1 cellular context compared by ENCODE assay signal in genomic region chr3:106004841-106005240, GRCh38.
TF ChIP-seq lines count a peak whose summit lies in the region.

No MANE protein-coding gene starts in this region.

TF ChIP-seq in K562, 482 proteins besides CTCF, POLR2A, EP300 and RAD21 (continued from another document):
- TF ChIP-seq, protein P1, sequence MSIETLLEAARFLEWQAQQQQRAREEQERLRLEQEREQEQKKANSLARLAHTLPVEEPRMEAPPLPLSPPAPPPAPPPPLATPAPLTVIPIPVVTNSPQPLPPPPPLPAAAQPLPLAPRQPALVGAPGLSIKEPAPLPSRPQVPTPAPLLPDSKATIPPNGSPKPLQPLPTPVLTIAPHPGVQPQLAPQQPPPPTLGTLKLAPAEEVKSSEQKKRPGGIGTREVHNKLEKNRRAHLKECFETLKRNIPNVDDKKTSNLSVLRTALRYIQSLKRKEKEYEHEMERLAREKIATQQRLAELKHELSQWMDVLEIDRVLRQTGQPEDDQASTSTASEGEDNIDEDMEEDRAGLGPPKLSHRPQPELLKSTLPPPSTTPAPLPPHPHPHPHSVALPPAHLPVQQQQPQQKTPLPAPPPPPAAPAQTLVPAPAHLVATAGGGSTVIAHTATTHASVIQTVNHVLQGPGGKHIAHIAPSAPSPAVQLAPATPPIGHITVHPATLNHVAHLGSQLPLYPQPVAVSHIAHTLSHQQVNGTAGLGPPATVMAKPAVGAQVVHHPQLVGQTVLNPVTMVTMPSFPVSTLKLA (conservative IDR thresholded peaks at IDR 0.05), result no peak
- TF ChIP-seq CC2D1A (IDR thresholded peaks at IDR 0.05), result no peak
